Comparison of ENCODE assay signal across 10 cellular contexts in genomic region chr2:60104514-60105501, GRCh38.
DNase-seq lines count a peak whose midpoint lies in the region; ATAC-seq, FAIRE-seq and TF ChIP-seq lines count a peak whose summit lies in the region.
"Had no signal": no experiment of that assay in that cellular context is flagged by ENCODE, and none has a peak within 500 bp of the region (broad histone marks: within the 10 kb centered on the region; RNA-seq: fewer than 3 reads in every experiment).

No MANE protein-coding gene starts in this region.

- no peaks in the 10 kb centered on the region for H3K4me1 ChIP-seq in kidney (ENCODE audit: control insufficient read depth in 1 of 2, insufficient read depth in 1 of 2, low read depth in 1 of 2, low read length in 2 of 2)
- H3K4me1 ChIP-seq: colonic mucosa, right atrium auricular region had no signal

- H3K36me3 ChIP-seq in kidney (ENCODE audit: control insufficient read depth in 1 of 2, insufficient read depth in 2 of 2, low read length in 2 of 2) = no peaks in the 10 kb centered on the region
- H3K36me3 ChIP-seq: colonic mucosa, right atrium auricular region had no signal

- intact Hi-C loops in kidney (cut with DNase I) = no loop called here

- no peaks in the 10 kb centered on the region for H3K9me3 ChIP-seq in kidney (ENCODE audit: control insufficient read depth in 1 of 2, low read length in 2 of 2)
- H3K9me3 ChIP-seq: colonic mucosa, right atrium auricular region had no signal

- DNase-seq in SIG-M5 treated with dmso at 0.1 percent for 504 hours (lab: John Stamatoyannopoulos, UW; ENCODE audit: unreplicated experiment) (peak; percentile 86), pons (ENCODE audit: low spot score) (peak; percentile 17), COLO668 (lab: John Stamatoyannopoulos, UW; ENCODE audit: unreplicated experiment) (no peak), activated gamma-delta T cell treated with Interleukin-2 at 50 U/mL for 16 hours (no peak), kidney (no peak)
- DNase-seq: colonic mucosa had no signal

- ATAC-seq in GM18868 (IDR thresholded peaks at IDR 0.05; ENCODE audit: unreplicated experiment) (peak; percentile 38), HG03025 (IDR thresholded peaks at IDR 0.05; ENCODE audit: low FRiP score, unreplicated experiment) (peak; percentile 63), HG02763 (IDR thresholded peaks at IDR 0.05; ENCODE audit: unreplicated experiment) (no peak)

- H3K4me3 ChIP-seq in kidney (ENCODE audit: low read length in 2 of 2) = no peak overlapping the region
- H3K4me3 ChIP-seq: colonic mucosa, right atrium auricular region had no signal

- no peak overlapping the region for H3K9ac ChIP-seq in kidney (ENCODE audit: low read length in 2 of 2)

- no peak overlapping the region for H3K27ac ChIP-seq in kidney (ENCODE audit: low read depth in 2 of 2, low read length in 2 of 2)
- H3K27ac ChIP-seq: colonic mucosa, right atrium auricular region had no signal

- no peak for FAIRE-seq in kidney (lab: Jason Lieb, UNC)

- no peak for TF ChIP-seq CTCF in kidney (IDR thresholded peaks at IDR 0.05; ENCODE audit: borderline replicate concordance, extremely low read depth, insufficient read depth)

Comparison
In these comparisons a context has a peak if more than half of its experiments do, and no peak if none do; other contexts are left out.
1. DNase-seq: peak in SIG-M5 treated with dmso at 0.1 percent for 504 hours (single experiment) and pons (single experiment); none in COLO668 (single experiment), activated gamma-delta T cell treated with Interleukin-2 at 50 U/mL for 16 hours (single experiment) and kidney (single experiment).